Comparison of ENCODE assay signal across 1 cellular context in genomic region chr3:58116985-58117384, GRCh38.
TF ChIP-seq lines count a peak whose summit lies in the region.

No MANE protein-coding gene starts in this region.

TF ChIP-seq in IMR-90, 13 proteins besides CTCF, POLR2A, EP300 and RAD21 (continued from another document):
- no peak for TF ChIP-seq MXI1 (IDR thresholded peaks at IDR 0.05; ENCODE audit: borderline replicate concordance, low read depth, low read length)
